ENCODE assay signal across 18 cellular contexts in genomic region chr10:46293832-46294640, GRCh38. TPM values are rescaled to one million over a fixed set of nuclear protein-coding genes. Genes with fewer than 3 reads are reported as not detected.
DNase-seq lines count a peak whose midpoint lies in the region; ATAC-seq and TF ChIP-seq lines count a peak whose summit lies in the region.
"Had no signal": no experiment of that assay in that cellular context is flagged by ENCODE, and none has a peak within 500 bp of the region (broad histone marks: within the 10 kb centered on the region; RNA-seq: fewer than 3 reads in every experiment).

No MANE protein-coding gene starts in this region.

- H3K27me3 Mint-ChIP-seq in T-helper 17 cell, result peaks cover 8% of the 10 kb centered on the region
- H3K27me3 Mint-ChIP-seq: CD4-positive, alpha-beta memory T cell had no signal

- peaks cover 9% of the 10 kb centered on the region for H3K36me3 Mint-ChIP-seq in T-helper 17 cell (ENCODE audit: low read depth)
- H3K36me3 Mint-ChIP-seq: CD4-positive, alpha-beta memory T cell; stimulated activated memory B cell treated with anti-CD40 and anti-IgM and Interleukin-4, amounts not matched to agents 10 μg/mL and 1 μg/mL and 100 μg/mL, for 72 hours had no signal

- no peaks in the 10 kb centered on the region for H3K9me3 ChIP-seq in T-helper 17 cell (ENCODE audit: control insufficient read depth, low read length, poor library complexity, severe bottlenecking)
- H3K9me3 ChIP-seq in thyroid gland, result no peaks in the 10 kb centered on the region
- H3K9me3 ChIP-seq: gastrocnemius medialis, ovary had no signal

- intact Hi-C loops in thyroid gland (cut with DNase I), result no loop called here

- no peak overlapping the region for H3K4me3 Mint-ChIP-seq in T-helper 17 cell
- H3K4me3 Mint-ChIP-seq: CD4-positive, alpha-beta memory T cell; dendritic cell treated with granulocyte-macrophage colony-stimulating factor and Interleukin-4, amounts not matched to agents 40 ng/mL and 50 ng/mL, for 4 days; stimulated activated memory B cell treated with anti-CD40 and anti-IgM and Interleukin-4, amounts not matched to agents 10 μg/mL and 1 μg/mL and 100 μg/mL, for 72 hours had no signal

- no peak overlapping the region for H3K27ac Mint-ChIP-seq in T-helper 17 cell
- H3K27ac Mint-ChIP-seq: dendritic cell treated with granulocyte-macrophage colony-stimulating factor and Interleukin-4, amounts not matched to agents 40 ng/mL and 50 ng/mL, for 4 days; stimulated activated memory B cell treated with anti-CD40 and anti-IgM and Interleukin-4, amounts not matched to agents 10 μg/mL and 1 μg/mL and 100 μg/mL, for 72 hours had no signal

- no peaks in the 10 kb centered on the region for H3K36me3 ChIP-seq in thyroid gland
- H3K36me3 ChIP-seq: gastrocnemius medialis, ovary had no signal

- 91 to 94% methylated on average over 10 to 11 of the region's 11 CpGs for WGBS in thyroid gland, 2 donors

- H3K4me1 Mint-ChIP-seq in T-helper 17 cell, result peaks cover 13% of the 10 kb centered on the region

- peak; percentile 44 for DNase-seq in ACHN
- DNase-seq in SK-MEL-5 (ENCODE audit: low read depth, low spot score), result peak; percentile 40
- peak; percentile 64 for DNase-seq in left kidney (ENCODE audit: low read depth, low spot score)
- DNase-seq in T-helper 17 cell, result no peak
- DNase-seq in thyroid gland, result no peak
- DNase-seq: CD4-positive, alpha-beta memory T cell; gastrocnemius medialis; GOT3; NCI-H2029; stimulated activated CD4-positive, alpha-beta T cell treated with anti-CD3 and anti-CD28 coated beads, Interleukin-2, amount 100 ng/mL, for 24 hours had no signal

- TF ChIP-seq POLR2A in thyroid gland (IDR thresholded peaks at IDR 0.05), result no peak

- no peaks in the 10 kb centered on the region for H3K4me1 ChIP-seq in thyroid gland
- H3K4me1 ChIP-seq: gastrocnemius medialis had no signal

- no peaks in the 10 kb centered on the region for H3K27me3 ChIP-seq in thyroid gland
- H3K27me3 ChIP-seq: ovary had no signal

- no peak overlapping the region for H3K27ac ChIP-seq in thyroid gland
- H3K27ac ChIP-seq: gastrocnemius medialis, ovary had no signal

- no peak overlapping the region for H3K4me3 ChIP-seq in thyroid gland (replicated peaks in 1 of 3)
- H3K4me3 ChIP-seq: gastrocnemius medialis, ovary had no signal

- no peak for ATAC-seq in T-helper 17 cell
- ATAC-seq in HG02885 (IDR thresholded peaks at IDR 0.05; ENCODE audit: poor library complexity, unreplicated experiment), result no peak
- ATAC-seq in GM18519 (IDR thresholded peaks at IDR 0.05; ENCODE audit: low FRiP score, unreplicated experiment), result no peak
- ATAC-seq: gastrocnemius medialis had no signal

- in situ Hi-C loops in ACHN (cut with HindIII; ENCODE audit: low pct_ligation_motif_present, low pct_unique_long_range_greater_than_20kb, low sequenced_read_pairs) (no loop called here), SK-MEL-5 (cut with HindIII; ENCODE audit: low pct_unique_long_range_greater_than_20kb, low sequenced_read_pairs) (no loop called here)

- peak; percentile 32; the same call in 2 of the 3 replicates for TF ChIP-seq CTCF in GM12872 (IDR thresholded peaks at IDR 0.05; ENCODE audit: insufficient read depth, low read depth, low read length)
- TF ChIP-seq CTCF in thyroid gland (IDR thresholded peaks at IDR 0.05), result no peak

RNA-seq across cellular contexts. Expression of gene ANTXRL, which starts 7.2 kb away (rescaled TPM):
- total RNA-seq in SK-MEL-5 (2014; rRNA removed; shearing (Covaris generic)), result not detected in 2 replicates
- polyA plus RNA-seq in SK-MEL-5 (2015; cell fraction: cytosol; rRNA removed), result 0.05 TPM in 2 replicates
- 4.7 TPM in 1 of 2 replicates, not detected in the other for polyA plus RNA-seq in SK-MEL-5 (2015; cell fraction: nucleus; rRNA removed)
- total RNA-seq in T-helper 17 cell (not detected), thyroid gland (not detected)
- total RNA-seq: CD4-positive, alpha-beta memory T cell; gastrocnemius medialis; lower leg skin; T-helper 2 cell treated with Interferon-gamma antibody and Interleukin-4, amounts not matched to agents 100 ng/mL and 5 ng/mL, for 36 hours had no signal
- polyA plus RNA-seq: CD4-positive, alpha-beta memory T cell; ovary had no signal

Comparison
In these comparisons a context has a peak if more than half of its experiments do, and no peak if none do; other contexts are left out.
1. DNase-seq: peak in ACHN (single experiment), SK-MEL-5 (single experiment) and left kidney (single experiment); none in T-helper 17 cell (0 of 3) and thyroid gland (0 of 2).